In genomic region chr6:160457843-160458242, GRCh38 we compare ENCODE assay signal across 18 cellular contexts.
"Had no signal": no experiment of that assay in that cellular context is flagged by ENCODE, and none has a peak within 500 bp of the region (broad histone marks: within the 10 kb centered on the region; RNA-seq: fewer than 3 reads in every experiment).

No MANE protein-coding gene starts in this region.

- H3K4me3 Mint-ChIP-seq: activated naive CD4-positive, alpha-beta T cell treated with anti-CD3 and anti-CD28 coated beads, Interleukin-2, amount 50 U/mL, for 24 hours; activated T-cell treated with anti-CD3 and anti-CD28 coated beads, Interleukin-2, amount 50 U/mL, for 72 hours; dendritic cell treated with granulocyte-macrophage colony-stimulating factor and Interleukin-4, amounts not matched to agents 40 ng/mL and 50 ng/mL, for 4 days; mesothelial cell of epicardium had no signal

- ATAC-seq: activated T-cell treated with anti-CD3 and anti-CD28 coated beads, Interleukin-2, amount 50 U/mL, for 72 hours; esophagus mucosa; gastroesophageal sphincter; heart left ventricle; left lung had no signal

- H3K27ac Mint-ChIP-seq: activated naive CD4-positive, alpha-beta T cell treated with anti-CD3 and anti-CD28 coated beads, Interleukin-2, amount 50 U/mL, for 24 hours; activated T-cell treated with anti-CD3 and anti-CD28 coated beads, Interleukin-2, amount 50 U/mL, for 72 hours; dendritic cell treated with granulocyte-macrophage colony-stimulating factor and Interleukin-4, amounts not matched to agents 40 ng/mL and 50 ng/mL, for 4 days; mesothelial cell of epicardium; progenitor cell of endocrine pancreas had no signal

- H3K36me3 Mint-ChIP-seq: activated naive CD4-positive, alpha-beta T cell treated with anti-CD3 and anti-CD28 coated beads, Interleukin-2, amount 50 U/mL, for 24 hours; mesothelial cell of epicardium had no signal

- H3K27me3 Mint-ChIP-seq: activated naive CD4-positive, alpha-beta T cell treated with anti-CD3 and anti-CD28 coated beads, Interleukin-2, amount 50 U/mL, for 24 hours; progenitor cell of endocrine pancreas had no signal

- DNase-seq: activated CD4-positive, alpha-beta T cell treated with anti-CD3 and anti-CD28 coated beads, Interleukin-2, amount 50 U/mL, for 1 hour; activated CD4-positive, CD25-positive, alpha-beta regulatory T cell treated with anti-CD3 and anti-CD28 coated beads, Interleukin-2, amount 50 U/mL, for 72 hours; activated CD8-positive, alpha-beta memory T cell treated with anti-CD3 and anti-CD28 coated beads for 24 hours; activated CD8-positive, alpha-beta memory T cell treated with anti-CD3 and anti-CD28 coated beads, Interleukin-2, amount 50 U/mL, for 48 hours; activated effector memory CD4-positive, alpha-beta T cell treated with anti-CD3 and anti-CD28 coated beads, Interleukin-2, amount 50 U/mL, for 16 hours; activated T-cell treated with anti-CD3 and anti-CD28 coated beads, Interleukin-2, amount 50 U/mL, for 72 hours; effector CD8-positive, alpha-beta T cell; heart left ventricle; left lung; occipital lobe; stimulated activated naive CD4-positive, alpha-beta T cell; tibial artery had no signal

- H3K9me3 ChIP-seq: gastroesophageal sphincter, heart left ventricle, left lung, tibial artery had no signal
